In the genomic region with DNA sequence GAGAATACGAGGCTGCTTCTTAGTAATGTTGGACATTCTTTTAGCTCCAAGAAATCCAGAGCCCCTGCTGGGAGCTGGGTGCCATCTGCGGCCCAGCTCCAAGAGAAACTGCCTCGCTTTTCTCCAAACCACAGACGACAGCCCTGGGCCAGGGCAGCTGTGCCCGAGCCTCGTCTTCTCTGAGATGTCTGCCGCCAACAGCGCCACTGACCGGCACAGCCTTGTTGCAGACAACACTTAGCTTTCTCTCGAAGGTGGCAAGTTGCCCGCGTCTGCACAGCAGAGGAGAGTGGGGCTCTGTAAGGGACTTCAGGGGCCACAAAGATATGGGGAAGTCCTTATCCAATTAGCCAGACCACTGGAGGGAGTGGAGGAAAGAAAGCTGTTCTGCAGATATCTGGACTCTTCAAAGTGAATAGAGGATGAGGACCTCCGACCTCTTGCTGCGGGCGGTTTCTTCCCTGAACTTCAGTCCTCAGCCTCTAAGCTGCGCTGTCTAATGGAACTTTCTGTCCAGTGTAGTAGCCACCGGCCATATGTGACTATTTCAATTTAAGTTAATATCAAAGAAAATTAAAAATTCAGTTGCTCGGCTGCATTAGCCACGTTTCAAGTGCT, we compare ENCODE assay signal across 1 cellular context.
TF ChIP-seq lines count a peak whose summit lies in the region.

No MANE protein-coding gene starts in this region.

TF ChIP-seq in HCT116, 20 proteins besides CTCF, POLR2A, EP300 and RAD21 (continued from another document):
- TF ChIP-seq, protein P1, sequence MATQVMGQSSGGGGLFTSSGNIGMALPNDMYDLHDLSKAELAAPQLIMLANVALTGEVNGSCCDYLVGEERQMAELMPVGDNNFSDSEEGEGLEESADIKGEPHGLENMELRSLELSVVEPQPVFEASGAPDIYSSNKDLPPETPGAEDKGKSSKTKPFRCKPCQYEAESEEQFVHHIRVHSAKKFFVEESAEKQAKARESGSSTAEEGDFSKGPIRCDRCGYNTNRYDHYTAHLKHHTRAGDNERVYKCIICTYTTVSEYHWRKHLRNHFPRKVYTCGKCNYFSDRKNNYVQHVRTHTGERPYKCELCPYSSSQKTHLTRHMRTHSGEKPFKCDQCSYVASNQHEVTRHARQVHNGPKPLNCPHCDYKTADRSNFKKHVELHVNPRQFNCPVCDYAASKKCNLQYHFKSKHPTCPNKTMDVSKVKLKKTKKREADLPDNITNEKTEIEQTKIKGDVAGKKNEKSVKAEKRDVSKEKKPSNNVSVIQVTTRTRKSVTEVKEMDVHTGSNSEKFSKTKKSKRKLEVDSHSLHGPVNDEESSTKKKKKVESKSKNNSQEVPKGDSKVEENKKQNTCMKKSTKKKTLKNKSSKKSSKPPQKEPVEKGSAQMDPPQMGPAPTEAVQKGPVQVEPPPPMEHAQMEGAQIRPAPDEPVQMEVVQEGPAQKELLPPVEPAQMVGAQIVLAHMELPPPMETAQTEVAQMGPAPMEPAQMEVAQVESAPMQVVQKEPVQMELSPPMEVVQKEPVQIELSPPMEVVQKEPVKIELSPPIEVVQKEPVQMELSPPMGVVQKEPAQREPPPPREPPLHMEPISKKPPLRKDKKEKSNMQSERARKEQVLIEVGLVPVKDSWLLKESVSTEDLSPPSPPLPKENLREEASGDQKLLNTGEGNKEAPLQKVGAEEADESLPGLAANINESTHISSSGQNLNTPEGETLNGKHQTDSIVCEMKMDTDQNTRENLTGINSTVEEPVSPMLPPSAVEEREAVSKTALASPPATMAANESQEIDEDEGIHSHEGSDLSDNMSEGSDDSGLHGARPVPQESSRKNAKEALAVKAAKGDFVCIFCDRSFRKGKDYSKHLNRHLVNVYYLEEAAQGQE (IDR thresholded peaks at IDR 0.05; ENCODE audit: low read depth): no peak
- no peak for TF ChIP-seq SRF (IDR thresholded peaks at IDR 0.05; ENCODE audit: low read depth)
TF ChIP-seq in HCT116: peak in this region for 0.
